ENCODE assay signal across 1 cellular context in genomic region chr6:126633362-126633761, GRCh38.
TF ChIP-seq lines count a peak whose summit lies in the region.

No MANE protein-coding gene starts in this region.

TF ChIP-seq in H1, 55 proteins besides CTCF, POLR2A, EP300 and RAD21 (continued from another document):
- TF ChIP-seq CHD7 (IDR thresholded peaks at IDR 0.05; ENCODE audit: insufficient replicate concordance, low read length) (no peak), POLR2AphosphoS5 (IDR thresholded peaks at IDR 0.05; ENCODE audit: low read depth, low read length) (no peak), TCF12 (IDR thresholded peaks at IDR 0.05; ENCODE audit: low read depth, low read length) (no peak), CHD1 (IDR thresholded peaks at IDR 0.05; ENCODE audit: low read depth, low read length) (no peak), SP2 (IDR thresholded peaks at IDR 0.05; ENCODE audit: low read length) (no peak), BCL11A (IDR thresholded peaks at IDR 0.05; ENCODE audit: low read depth in 2 of 2, low read length in 2 of 2) (no peak), CREB1 (IDR thresholded peaks at IDR 0.05) (no peak), GABPA (IDR thresholded peaks at IDR 0.05; ENCODE audit: borderline replicate concordance, insufficient read depth, low read length) (no peak), TAF1 (IDR thresholded peaks at IDR 0.05; ENCODE audit: low read depth, low read length) (no peak), RXRA (IDR thresholded peaks at IDR 0.05; ENCODE audit: insufficient read depth, low read depth, low read length) (no peak), HDAC6 (IDR thresholded peaks at IDR 0.05; ENCODE audit: low read depth, low read length) (no peak)
TF ChIP-seq in H1: peak in this region for 0.
